Comparison of ENCODE assay signal across 29 cellular contexts in the genomic region with DNA sequence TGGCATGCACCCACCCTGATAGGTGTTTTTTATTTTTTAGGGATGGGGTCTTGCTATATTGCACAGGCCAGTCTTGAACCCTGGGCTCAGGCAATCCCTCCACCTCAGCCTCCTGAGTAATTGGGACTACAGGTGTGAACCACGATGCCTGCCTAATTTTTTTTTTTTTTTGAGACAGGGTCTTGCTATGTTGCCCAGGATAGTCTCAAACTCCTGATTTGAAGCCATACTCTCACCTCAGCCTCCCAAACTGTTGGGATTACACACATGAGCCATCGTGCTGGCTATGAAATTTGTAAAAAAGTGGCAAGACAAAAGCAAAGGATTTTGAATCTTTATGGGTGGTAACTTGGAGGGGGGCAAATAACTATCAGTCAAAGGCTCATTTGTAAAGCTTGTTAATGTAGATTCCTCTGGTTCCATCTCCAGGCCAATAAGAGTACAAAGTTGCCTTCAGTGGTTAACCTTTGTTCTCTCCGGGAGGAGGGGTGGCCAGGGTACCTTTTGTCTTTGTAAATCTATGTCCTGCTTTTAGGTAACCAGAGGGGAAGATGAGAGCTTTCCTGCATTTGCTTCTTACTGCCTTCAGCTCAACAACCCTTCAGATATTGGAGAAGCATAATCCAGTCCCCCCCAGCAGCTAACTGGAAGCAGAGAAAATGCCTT.
DNase-seq lines count a peak whose midpoint lies in the region; ATAC-seq and TF ChIP-seq lines count a peak whose summit lies in the region.
"Had no signal": no experiment of that assay in that cellular context is flagged by ENCODE, and none has a peak within 500 bp of the region (broad histone marks: within the 10 kb centered on the region; RNA-seq: fewer than 3 reads in every experiment).

No MANE protein-coding gene starts in this region.

- no peaks in the 10 kb centered on the region for H3K9me3 Mint-ChIP-seq in activated CD4-positive, alpha-beta memory T cell treated with anti-CD3 and anti-CD28 coated beads for 36 hours
- no peaks in the 10 kb centered on the region for H3K9me3 Mint-ChIP-seq in activated CD4-positive, alpha-beta memory T cell treated with anti-CD3 and anti-CD28 coated beads, Interleukin-2, amount 10 ng/mL, durations not matched to agents 7 days and 5 days
- peaks cover 8% of the 10 kb centered on the region for H3K9me3 Mint-ChIP-seq in activated naive CD8-positive, alpha-beta T cell treated with anti-CD3 and anti-CD28 coated beads for 36 hours
- H3K9me3 Mint-ChIP-seq: nephron progenitor cell had no signal

- no peak for TF ChIP-seq CTCF in HEK293 (tag by site-specific recombination; IDR thresholded peaks at IDR 0.05)
- TF ChIP-seq CTCF in liver (IDR thresholded peaks at IDR 0.05; ENCODE audit: low read depth, low read length, missing input control): no peak

- H3K27ac Mint-ChIP-seq in activated CD4-positive, alpha-beta memory T cell treated with anti-CD3 and anti-CD28 coated beads for 36 hours: peak overlapping the region; percentile 97
- no peak overlapping the region for H3K27ac Mint-ChIP-seq in activated CD4-positive, alpha-beta memory T cell treated with anti-CD3 and anti-CD28 coated beads, Interleukin-2, amount 10 ng/mL, durations not matched to agents 7 days and 5 days
- peak overlapping the region; percentile 97 for H3K27ac Mint-ChIP-seq in activated naive CD8-positive, alpha-beta T cell treated with anti-CD3 and anti-CD28 coated beads for 36 hours
- no peak overlapping the region for H3K27ac Mint-ChIP-seq in T-helper 17 cell
- H3K27ac Mint-ChIP-seq: nephron progenitor cell had no signal

- no peaks in the 10 kb centered on the region for H3K27me3 ChIP-seq in liver (ENCODE audit: control insufficient read depth in 4 of 4, insufficient read depth in 4 of 4, low read length in 3 of 4)
- H3K27me3 ChIP-seq: pancreas had no signal

- ATAC-seq in T-helper 17 cell: no peak
- ATAC-seq: esophagus mucosa; mucosa of descending colon; pancreas; Right ventricle myocardium inferior; SK-N-SH treated with all-trans-retinoic acid at 6 μM for 48 hours; stimulated activated naive CD8-positive, alpha-beta T cell treated with anti-CD3 and anti-CD28 coated beads, Interleukin-15, Interleukin-2, amounts not matched to agents 100 U/mL and 50 U/mL, for 24 hours had no signal

- H3K4me3 ChIP-seq in HEK293 (ENCODE audit: low read depth, low read length) (no peak overlapping the region), liver (ENCODE audit: low read depth in 1 of 3, low read length in 3 of 3) (no peak overlapping the region)
- H3K4me3 ChIP-seq: mucosa of descending colon, pancreas, skin epidermis, thoracic aorta had no signal

- H3K4me1 ChIP-seq in HEK293 (ENCODE audit: control insufficient read depth, insufficient read depth, low read length) (no peaks in the 10 kb centered on the region; the same call in 1 of the 2 replicates), liver (ENCODE audit: control insufficient read depth in 4 of 4, insufficient read depth in 4 of 4, low read length in 3 of 4) (no peaks in the 10 kb centered on the region)
- H3K4me1 ChIP-seq: pancreas had no signal

- H3K4me1 Mint-ChIP-seq in activated CD4-positive, alpha-beta memory T cell treated with anti-CD3 and anti-CD28 coated beads for 36 hours (ENCODE audit: low read depth): peaks cover 76% of the 10 kb centered on the region
- H3K4me1 Mint-ChIP-seq in activated CD4-positive, alpha-beta memory T cell treated with anti-CD3 and anti-CD28 coated beads, Interleukin-2, amount 10 ng/mL, durations not matched to agents 7 days and 5 days: peaks cover 59% of the 10 kb centered on the region
- H3K4me1 Mint-ChIP-seq in activated naive CD8-positive, alpha-beta T cell treated with anti-CD3 and anti-CD28 coated beads for 36 hours: peaks cover 65% of the 10 kb centered on the region
- peaks cover 21% of the 10 kb centered on the region for H3K4me1 Mint-ChIP-seq in T-helper 17 cell

- no peaks in the 10 kb centered on the region for H3K36me3 ChIP-seq in HEK293 (ENCODE audit: control insufficient read depth in 2 of 2, insufficient read depth in 1 of 2, low read length in 2 of 2)
- H3K36me3 ChIP-seq in liver (ENCODE audit: control insufficient read depth in 4 of 4, insufficient read depth in 3 of 4, low read depth in 1 of 4, low read length in 3 of 4): no peaks in the 10 kb centered on the region
- H3K36me3 ChIP-seq: pancreas, thoracic aorta had no signal

- POLR2A ChIA-PET in activated CD4-positive, alpha-beta memory T cell treated with anti-CD3 and anti-CD28 coated beads for 36 hours (lab: Charles Lee): interaction anchor here (1.2 to 6.0 kb wide), 7 partner anchors 14 to 375 kb away, joined by 3 to 90 read pairs (median 33); no protein-coding TSS in a partner anchor
- POLR2A ChIA-PET in activated CD4-positive, alpha-beta memory T cell treated with anti-CD3 and anti-CD28 coated beads, Interleukin-2, amount 10 ng/mL, durations not matched to agents 7 days and 5 days (lab: Charles Lee): no interaction called here
- POLR2A ChIA-PET in HEK293 (lab: Yijun Ruan, JAX): no interaction called here

- H3K27ac ChIP-seq in HEK293 (ENCODE audit: extremely low read depth, low read depth, low read length) (no peak overlapping the region), liver (ENCODE audit: low read depth in 1 of 2, low read length in 2 of 2) (no peak overlapping the region)
- H3K27ac ChIP-seq: pancreas, skin epidermis, thoracic aorta had no signal

- no peaks in the 10 kb centered on the region for H3K36me3 Mint-ChIP-seq in activated CD4-positive, alpha-beta memory T cell treated with anti-CD3 and anti-CD28 coated beads for 36 hours
- H3K36me3 Mint-ChIP-seq in activated CD4-positive, alpha-beta memory T cell treated with anti-CD3 and anti-CD28 coated beads, Interleukin-2, amount 10 ng/mL, durations not matched to agents 7 days and 5 days (ENCODE audit: low read depth): peaks cover 9% of the 10 kb centered on the region
- H3K36me3 Mint-ChIP-seq in activated naive CD8-positive, alpha-beta T cell treated with anti-CD3 and anti-CD28 coated beads for 36 hours: peaks cover 14% of the 10 kb centered on the region
- H3K36me3 Mint-ChIP-seq in T-helper 17 cell (ENCODE audit: low read depth): no peaks in the 10 kb centered on the region

- H3K27me3 Mint-ChIP-seq in activated CD4-positive, alpha-beta memory T cell treated with anti-CD3 and anti-CD28 coated beads for 36 hours: no peaks in the 10 kb centered on the region
- H3K27me3 Mint-ChIP-seq in activated CD4-positive, alpha-beta memory T cell treated with anti-CD3 and anti-CD28 coated beads, Interleukin-2, amount 10 ng/mL, durations not matched to agents 7 days and 5 days: no peaks in the 10 kb centered on the region
- H3K27me3 Mint-ChIP-seq in activated naive CD8-positive, alpha-beta T cell treated with anti-CD3 and anti-CD28 coated beads for 36 hours: no peaks in the 10 kb centered on the region
- no peaks in the 10 kb centered on the region for H3K27me3 Mint-ChIP-seq in T-helper 17 cell

- TF ChIP-seq RAD21 in liver (IDR thresholded peaks at IDR 0.05): peak in 1 of 2 donors; percentile 26

- no peak overlapping the region for H3K4me3 Mint-ChIP-seq in activated CD4-positive, alpha-beta memory T cell treated with anti-CD3 and anti-CD28 coated beads for 36 hours
- no peak overlapping the region for H3K4me3 Mint-ChIP-seq in activated CD4-positive, alpha-beta memory T cell treated with anti-CD3 and anti-CD28 coated beads, Interleukin-2, amount 10 ng/mL, durations not matched to agents 7 days and 5 days
- H3K4me3 Mint-ChIP-seq in activated naive CD8-positive, alpha-beta T cell treated with anti-CD3 and anti-CD28 coated beads for 36 hours: no peak overlapping the region
- no peak overlapping the region for H3K4me3 Mint-ChIP-seq in T-helper 17 cell
- H3K4me3 Mint-ChIP-seq: nephron progenitor cell had no signal

- no peak for DNase-seq in activated CD4-positive, alpha-beta memory T cell treated with anti-CD3 and anti-CD28 coated beads for 36 hours
- DNase-seq in activated CD4-positive, alpha-beta memory T cell treated with anti-CD3 and anti-CD28 coated beads, Interleukin-2, amount 10 ng/mL, durations not matched to agents 7 days and 5 days: no peak
- no peak for DNase-seq in activated naive CD8-positive, alpha-beta T cell treated with anti-CD3 and anti-CD28 coated beads for 36 hours
- DNase-seq in T-helper 17 cell: no peak
- DNase-seq in NCI-H128 (lab: John Stamatoyannopoulos, UW; ENCODE audit: unreplicated experiment): no peak
- DNase-seq in mucosa of gallbladder (ENCODE audit: low spot score): no peak
- DNase-seq: activated CD4-positive, CD25-positive, alpha-beta regulatory T cell treated with anti-CD3 and anti-CD28 coated beads, Interleukin-2, amount 50 U/mL, for 72 hours; activated naive CD4-positive, alpha-beta T cell treated with anti-CD3 and anti-CD28 coated beads, Interleukin-2, amount 50 U/mL, for 16 hours; DND-41; GF-D8; GOT3; KG1; kidney glomerular epithelial cell; mucosa of descending colon; NCI-H1417; NCI-H2081; NCI-H524 treated with DMSO at 0.1 percent for 48 hours; nephron progenitor cell; pancreas; retina; stimulated activated naive CD8-positive, alpha-beta T cell treated with anti-CD3 and anti-CD28 coated beads, Interleukin-15, Interleukin-2, amounts not matched to agents 100 U/mL and 50 U/mL, for 24 hours; T-helper 2 cell had no signal

- intact Hi-C loops in activated CD4-positive, alpha-beta memory T cell treated with anti-CD3 and anti-CD28 coated beads for 36 hours (cut with micrococcal nuclease): loop anchor here (10.0 kb wide), 1 partner anchor 611 kb away; no protein-coding TSS in a partner anchor

- no peaks in the 10 kb centered on the region for H3K9me3 ChIP-seq in HEK293 (ENCODE audit: control insufficient read depth, insufficient read depth, low read depth, low read length)
- no peaks in the 10 kb centered on the region for H3K9me3 ChIP-seq in liver (ENCODE audit: control insufficient read depth in 4 of 4, low read length in 3 of 4)
- no peaks in the 10 kb centered on the region for H3K9me3 ChIP-seq in T-helper 17 cell (ENCODE audit: control insufficient read depth, low read length, poor library complexity, severe bottlenecking)
- H3K9me3 ChIP-seq: mucosa of descending colon, pancreas, thoracic aorta had no signal

- CTCF ChIA-PET in activated CD4-positive, alpha-beta memory T cell treated with anti-CD3 and anti-CD28 coated beads for 36 hours (lab: Charles Lee): interaction anchor here (1.1 to 1.6 kb wide), 3 partner anchors 156 to 375 kb away, joined by 3 read pairs; no protein-coding TSS in a partner anchor
- CTCF ChIA-PET in activated CD4-positive, alpha-beta memory T cell treated with anti-CD3 and anti-CD28 coated beads, Interleukin-2, amount 10 ng/mL, durations not matched to agents 7 days and 5 days (lab: Charles Lee): no interaction called here
- CTCF ChIA-PET in HEK293 (lab: Yijun Ruan, JAX): interaction anchor here (0.6 to 1.6 kb wide), 3 partner anchors 10 to 1000 kb away, joined by 3 to 5 read pairs (median 3); no protein-coding TSS in a partner anchor

- H3K9ac ChIP-seq in liver (ENCODE audit: low read depth in 1 of 2, low read length in 2 of 2): no peak overlapping the region

- WGBS in liver: 74% methylated on average over 3 of the region's 3 CpGs

TF ChIP-seq in HEK293, 187 proteins besides CTCF, POLR2A, EP300 and RAD21 (continues in another document):
- peak; percentile 22; the same call in 1 of the 2 replicates for TF ChIP-seq ZNF121 (tag by site-specific recombination; IDR thresholded peaks at IDR 0.05)

Comparison
In these comparisons a context has a peak if more than half of its experiments do, and no peak if none do; other contexts are left out.
1. H3K27ac Mint-ChIP-seq: peak in activated CD4-positive, alpha-beta memory T cell treated with anti-CD3 and anti-CD28 coated beads for 36 hours (single experiment) and activated naive CD8-positive, alpha-beta T cell treated with anti-CD3 and anti-CD28 coated beads for 36 hours (single experiment); none in activated CD4-positive, alpha-beta memory T cell treated with anti-CD3 and anti-CD28 coated beads, Interleukin-2, amount 10 ng/mL, durations not matched to agents 7 days and 5 days (single experiment) and T-helper 17 cell (single experiment).